1 cellular context compared by ENCODE assay signal in genomic region chr2:16675781-16676180, GRCh38.
A peak's percentile ranks its signal among the peaks of the same experiment; 100 is the strongest.
TF ChIP-seq lines count a peak whose summit lies in the region.

No MANE protein-coding gene starts in this region.

TF ChIP-seq in Ishikawa, 13 proteins besides CTCF, POLR2A, EP300 and RAD21 (continued from another document):
- peak; percentile 77 for TF ChIP-seq USF1 (IDR thresholded peaks at IDR 0.05)
